Comparison of ENCODE assay signal across 22 cellular contexts in the genomic region with DNA sequence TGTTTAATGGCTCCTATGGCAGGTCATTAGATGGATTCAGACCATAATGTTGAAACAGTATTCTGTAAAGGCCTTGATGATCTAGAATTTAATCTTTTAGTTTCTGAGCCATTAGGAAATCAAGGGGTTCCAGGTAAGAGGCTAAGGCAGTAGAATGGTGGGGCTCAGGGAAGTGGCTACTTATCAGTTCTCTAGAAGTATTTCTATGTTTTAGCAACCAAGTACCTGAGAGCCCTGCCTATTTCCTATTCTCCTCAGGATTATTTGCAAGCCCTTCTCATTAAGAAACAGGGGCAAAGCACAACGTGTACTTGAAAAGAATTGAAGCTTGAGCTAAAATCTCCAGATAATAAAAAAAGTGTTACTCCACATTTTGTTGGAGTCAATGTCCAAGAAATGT.
A peak's percentile ranks its signal among the peaks of the same experiment; 100 is the strongest.
DNase-seq lines count a peak whose midpoint lies in the region; ATAC-seq and TF ChIP-seq lines count a peak whose summit lies in the region.
"Had no signal": no experiment of that assay in that cellular context is flagged by ENCODE, and none has a peak within 500 bp of the region (broad histone marks: within the 10 kb centered on the region; RNA-seq: fewer than 3 reads in every experiment).

No MANE protein-coding gene starts in this region.

- ATAC-seq in left lung: peak; percentile 63
- no peak for ATAC-seq in CD8-positive, alpha-beta T cell
- ATAC-seq: Panc1 had no signal

- no peak overlapping the region for H3K4me2 ChIP-seq in mammary epithelial cell (ENCODE audit: insufficient read depth, low read depth, low read length)
- H3K4me2 ChIP-seq: BLaER1 had no signal

- CTCF ChIA-PET in mammary epithelial cell (lab: Charles Lee; ENCODE audit: low non-redundant PET): no interaction called here
- CTCF ChIA-PET in CD8-positive, alpha-beta T cell (lab: Charles Lee): no interaction called here

- H3K4me1 Mint-ChIP-seq in CD8-positive, alpha-beta T cell (ENCODE audit: low read depth): no peaks in the 10 kb centered on the region

- H3K79me2 ChIP-seq in mammary epithelial cell (ENCODE audit: insufficient read depth, low read length): no peaks in the 10 kb centered on the region

- TF ChIP-seq POLR2A in breast epithelium (IDR thresholded peaks at IDR 0.05): no peak
- no peak for TF ChIP-seq POLR2A in testis (IDR thresholded peaks at IDR 0.05)

- H3K4me1 ChIP-seq in breast epithelium (no peaks in the 10 kb centered on the region), mammary epithelial cell (ENCODE audit: insufficient read depth, low read length) (no peaks in the 10 kb centered on the region), left lung (peaks cover 0 to 4% of the 10 kb centered on the region in 2 donors), testis (peaks cover 23% of the 10 kb centered on the region)
- H3K4me1 ChIP-seq in CD8-positive, alpha-beta T cell (ENCODE audit: insufficient read depth, low read length): no peaks in the 10 kb centered on the region
- H3K4me1 ChIP-seq: BLaER1 had no signal

- H3K27ac ChIP-seq in breast epithelium: peak overlapping the region; percentile 63 to 70
- no peak overlapping the region for H3K27ac ChIP-seq in mammary epithelial cell (ENCODE audit: insufficient read depth, low read depth, low read length)
- peak overlapping the region; percentile 59 to 81 for H3K27ac ChIP-seq in coronary artery
- H3K27ac ChIP-seq in left lung: peak overlapping the region in 1 of 2 donors; percentile 10
- peak overlapping the region; percentile 23 to 73 for H3K27ac ChIP-seq in testis
- H3K27ac ChIP-seq in CD8-positive, alpha-beta T cell (ENCODE audit: low read depth, low read length): no peak overlapping the region
- H3K27ac ChIP-seq: 22Rv1, BLaER1 had no signal

- in situ Hi-C loops in mammary epithelial cell (cut with MboI; ENCODE audit: low sequenced_read_pairs in 2 of 2): no loop called here

- no peaks in the 10 kb centered on the region for H3K9me3 ChIP-seq in breast epithelium
- no peaks in the 10 kb centered on the region for H3K9me3 ChIP-seq in mammary epithelial cell (replicated peaks; ENCODE audit: insufficient read depth, low read length)
- no peaks in the 10 kb centered on the region for H3K9me3 ChIP-seq in left lung
- no peaks in the 10 kb centered on the region for H3K9me3 ChIP-seq in testis
- no peaks in the 10 kb centered on the region for H3K9me3 ChIP-seq in CD8-positive, alpha-beta T cell (ENCODE audit: low read length)
- H3K9me3 ChIP-seq: BLaER1 had no signal

- H3K36me3 ChIP-seq in breast epithelium (no peaks in the 10 kb centered on the region), mammary epithelial cell (ENCODE audit: insufficient read depth, low read length) (no peaks in the 10 kb centered on the region), left lung (no peaks in the 10 kb centered on the region), testis (ENCODE audit: low read depth, missing control alignments) (no peaks in the 10 kb centered on the region)
- no peaks in the 10 kb centered on the region for H3K36me3 ChIP-seq in CD8-positive, alpha-beta T cell (ENCODE audit: insufficient read depth, low read length)
- H3K36me3 ChIP-seq: BLaER1 had no signal

- POLR2A ChIA-PET in CD8-positive, alpha-beta T cell (lab: Charles Lee): no interaction called here

- no TSS peak for BruUV-seq in mammary epithelial cell (replicated peaks; lab: Mats Ljungman, UMichigan)

- H3K27me3 ChIP-seq in breast epithelium (no peaks in the 10 kb centered on the region), mammary epithelial cell (ENCODE audit: insufficient read depth, low read length) (no peaks in the 10 kb centered on the region), left lung (no peaks in the 10 kb centered on the region), testis (no peaks in the 10 kb centered on the region)
- no peaks in the 10 kb centered on the region for H3K27me3 ChIP-seq in CD8-positive, alpha-beta T cell (ENCODE audit: insufficient read depth, low read length)
- H3K27me3 ChIP-seq: BLaER1 had no signal

- no peak overlapping the region for H3K27ac Mint-ChIP-seq in CD8-positive, alpha-beta T cell
- H3K27ac Mint-ChIP-seq: CD4-positive, alpha-beta T cell had no signal

- dilution Hi-C loops in mammary epithelial cell (cut with HindIII; ENCODE audit: low sequenced_read_pairs): no loop called here

- no peak overlapping the region for H3K4me3 Mint-ChIP-seq in CD8-positive, alpha-beta T cell
- H3K4me3 Mint-ChIP-seq: CD4-positive, alpha-beta T cell had no signal

- H3K9ac ChIP-seq in mammary epithelial cell (ENCODE audit: insufficient read depth, low read length): no peak overlapping the region
- H3K9ac ChIP-seq: BLaER1 had no signal

- 60% methylated on average over 1 of the region's 1 CpG for WGBS in mammary epithelial cell (ENCODE audit: low coverage, missing lambda C conversion rate)
- 38 to 45% methylated on average over 1 of the region's 1 CpG for WGBS in testis, 2 donors

- TF ChIP-seq CTCF in breast epithelium (IDR thresholded peaks at IDR 0.05) (no peak), mammary epithelial cell (conservative IDR thresholded peaks at IDR 0.05 in 1 of 2, IDR thresholded peaks at IDR 0.05 in 1 of 2; ENCODE audit: extremely low read depth in 1 of 2, insufficient read depth in 1 of 2, low read depth in 1 of 2, low read length in 2 of 2) (no peak), coronary artery (IDR thresholded peaks at IDR 0.05) (no peak), left lung (IDR thresholded peaks at IDR 0.05) (no peak), testis (IDR thresholded peaks at IDR 0.05) (no peak)
- no peak for TF ChIP-seq CTCF in CD8-positive, alpha-beta T cell (IDR thresholded peaks at IDR 0.05)

- no peaks in the 10 kb centered on the region for H3K27me3 Mint-ChIP-seq in CD8-positive, alpha-beta T cell (ENCODE audit: low read depth)
- H3K27me3 Mint-ChIP-seq: CD4-positive, alpha-beta T cell had no signal

- peaks cover 7% of the 10 kb centered on the region for H3K9me3 Mint-ChIP-seq in CD8-positive, alpha-beta T cell

- no peak overlapping the region for H2AFZ ChIP-seq in mammary epithelial cell (ENCODE audit: low read depth, low read length)

- intact Hi-C loops in breast epithelium (cut with DNase I; ENCODE audit: low total_unique reads) (no loop called here), mammary epithelial cell (cut with micrococcal nuclease) (loop anchor here (5.0 kb wide), 1 partner anchor 1034 kb away; no protein-coding TSS in a partner anchor), left lung (cut with DNase I) (no loop called here), testis (cut with DNase I; ENCODE audit: low total_unique reads) (no loop called here)
- intact Hi-C loops in CD8-positive, alpha-beta T cell (cut with DNase I, micrococcal nuclease): no loop called here

- no peak for DNase-seq in breast epithelium (ENCODE audit: low spot score in 2 of 2)
- no peak for DNase-seq in mammary epithelial cell
- no peak for DNase-seq in coronary artery (ENCODE audit: low spot score)
- DNase-seq in left lung: no peak
- DNase-seq in testis: no peak
- DNase-seq in COR-L47 (lab: John Stamatoyannopoulos, UW): no peak
- no peak for DNase-seq in CD8-positive, alpha-beta T cell
- no peak for DNase-seq in cerebellar cortex (ENCODE audit: low spot score)
- DNase-seq: ACHN; CD4-positive, alpha-beta T cell; DMS153; H7; KG1; NCI-H1092; NCI-H1436 treated with DMSO at 0.1 percent for 48 hours; NCI-H1930; NCI-H226; NCI-H510A treated with DMSO at 0.1 percent for 48 hours; NCI-H748 treated with DMSO at 0.1 percent for 48 hours had no signal

- H3K4me3 ChIP-seq in breast epithelium (no peak overlapping the region), mammary epithelial cell (replicated peaks in 1 of 3; ENCODE audit: insufficient read depth in 1 of 3, low read depth in 2 of 3, low read length in 3 of 3) (no peak overlapping the region), coronary artery (no peak overlapping the region), left lung (no peak overlapping the region), testis (no peak overlapping the region)
- H3K4me3 ChIP-seq in CD8-positive, alpha-beta T cell (ENCODE audit: low read depth, low read length): no peak overlapping the region
- H3K4me3 ChIP-seq: BLaER1 had no signal

- no peaks in the 10 kb centered on the region for H4K20me1 ChIP-seq in mammary epithelial cell (ENCODE audit: insufficient read depth, low read length)
- H4K20me1 ChIP-seq: BLaER1 had no signal

- no peaks in the 10 kb centered on the region for H3K36me3 Mint-ChIP-seq in CD8-positive, alpha-beta T cell

Comparison
In these comparisons a context has a peak if more than half of its experiments do, and no peak if none do; other contexts are left out.
1. H3K27ac ChIP-seq: peak in breast epithelium (2 of 2), coronary artery (2 of 2) and testis (2 of 2); none in mammary epithelial cell (single experiment) and CD8-positive, alpha-beta T cell (single experiment).